In the genomic region with DNA sequence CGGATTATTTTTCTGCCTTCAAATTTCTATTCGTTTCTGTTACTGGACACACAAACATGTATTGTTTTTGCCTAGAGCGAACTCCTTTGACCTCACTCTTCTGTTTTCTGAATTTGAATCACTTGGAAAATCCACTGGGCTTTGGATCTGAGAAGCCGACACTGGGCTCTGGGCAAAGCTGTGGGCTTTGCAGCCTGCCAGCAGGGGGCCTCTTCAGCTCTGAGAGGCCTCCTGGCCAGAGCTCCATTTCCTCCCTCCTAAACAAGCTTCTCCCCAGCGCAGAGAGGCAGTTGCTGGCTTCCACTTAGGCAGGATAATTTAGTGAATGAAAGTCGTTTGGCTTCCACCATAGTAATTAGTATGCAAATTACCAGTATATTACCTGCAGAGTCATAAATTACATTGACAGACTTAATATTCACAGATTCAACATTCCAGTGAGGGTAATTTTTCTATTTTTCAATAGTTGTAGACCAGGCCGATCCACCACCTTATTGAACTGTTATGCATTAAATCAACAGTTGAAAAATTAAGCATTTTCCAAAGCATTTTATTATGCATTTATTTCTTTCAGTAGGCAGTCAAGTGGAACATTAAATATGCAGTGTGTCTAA, we compare ENCODE assay signal across 8 cellular contexts.
DNase-seq lines count a peak whose midpoint lies in the region; ATAC-seq, FAIRE-seq and TF ChIP-seq lines count a peak whose summit lies in the region.

No MANE protein-coding gene starts in this region.

- TF ChIP-seq CTCF in pancreas (IDR thresholded peaks at IDR 0.05), result peak; percentile 80 to 93 (median 89)

- FAIRE-seq in RCC 7860 (lab: Jason Lieb, UNC), result no peak
- FAIRE-seq in pancreas (lab: Jason Lieb, UNC), result peak; percentile 37

- no peaks in the 10 kb centered on the region for H3K4me1 ChIP-seq in pancreas

- H3K27ac ChIP-seq in pancreas, result no peak overlapping the region

- intact Hi-C loops in activated naive CD4-positive, alpha-beta T cell treated with anti-CD3 and anti-CD28 coated beads for 36 hours (cut with micrococcal nuclease), result loop anchor here (1.0 to 5.0 kb wide), 3 partner anchors 208 to 346 kb away; a partner anchor contains a TSS
- intact Hi-C loops in pancreas (cut with DNase I), result no loop called here

- no peaks in the 10 kb centered on the region for H3K36me3 Mint-ChIP-seq in activated naive CD4-positive, alpha-beta T cell treated with anti-CD3 and anti-CD28 coated beads for 36 hours (ENCODE audit: low read depth)

- H3K27ac Mint-ChIP-seq in activated naive CD4-positive, alpha-beta T cell treated with anti-CD3 and anti-CD28 coated beads for 36 hours, result no peak overlapping the region

- no peaks in the 10 kb centered on the region for H3K36me3 ChIP-seq in pancreas

- ATAC-seq in pancreas, result peak; percentile 96 to 100 (median 100)

- 21% methylated on average over 7 of the region's 7 CpGs for WGBS in pancreas, 2 donors

- no peaks in the 10 kb centered on the region for H3K9me3 Mint-ChIP-seq in activated naive CD4-positive, alpha-beta T cell treated with anti-CD3 and anti-CD28 coated beads for 36 hours

- peaks cover 3% of the 10 kb centered on the region for H3K4me1 Mint-ChIP-seq in activated naive CD4-positive, alpha-beta T cell treated with anti-CD3 and anti-CD28 coated beads for 36 hours (ENCODE audit: low read depth)

- DNase-seq in AG08396 (ENCODE audit: low spot score) (peak; percentile 74), GM19240 (ENCODE audit: insufficient read length, low spot score) (peak; percentile 27), LoVo (ENCODE audit: low spot score) (peak; percentile 57), RCC 7860 (ENCODE audit: low spot score) (peak; percentile 19), glomerular visceral epithelial cell (ENCODE audit: extremely low spot score) (peak; percentile 74), pancreas (peak; percentile 48 to 84 (median 70))
- peak; percentile 60 for DNase-seq in activated naive CD4-positive, alpha-beta T cell treated with anti-CD3 and anti-CD28 coated beads for 36 hours
- DNase-seq in NK-92 treated with Interleukin-12 subunit alpha and Interleukin-12 subunit beta, amount 100 ng/mL, for 24 hours (lab: John Stamatoyannopoulos, UW), result no peak

- H3K4me3 Mint-ChIP-seq in activated naive CD4-positive, alpha-beta T cell treated with anti-CD3 and anti-CD28 coated beads for 36 hours, result no peak overlapping the region

- CTCF ChIA-PET in activated naive CD4-positive, alpha-beta T cell treated with anti-CD3 and anti-CD28 coated beads for 36 hours (lab: Charles Lee), result interaction anchor here (0.6 to 2.8 kb wide), 13 partner anchors 11 to 345 kb away, joined by 3 to 36 read pairs (median 3); a partner anchor contains a TSS

- no peaks in the 10 kb centered on the region for H3K9me3 ChIP-seq in pancreas

- peaks cover 2% of the 10 kb centered on the region for H3K27me3 Mint-ChIP-seq in activated naive CD4-positive, alpha-beta T cell treated with anti-CD3 and anti-CD28 coated beads for 36 hours (ENCODE audit: low read depth)

- H3K4me3 ChIP-seq in pancreas, result no peak overlapping the region

- no peaks in the 10 kb centered on the region for H3K27me3 ChIP-seq in pancreas
